Comparison of ENCODE assay signal across 8 cellular contexts in genomic region chr16:67841198-67841815, GRCh38.
A peak's percentile ranks its signal among the peaks of the same experiment; 100 is the strongest.
DNase-seq lines count a peak whose midpoint lies in the region; ATAC-seq and TF ChIP-seq lines count a peak whose summit lies in the region.

No MANE protein-coding gene starts in this region.

- peaks cover 32 to 42% (median 38%) of the 10 kb centered on the region in 10 experiments for H3K4me1 ChIP-seq in BLaER1 treated with 17β-estradiol and CSF1 and Interleukin-3, amounts not matched to agents 10 nM and 100 nM
- peaks cover 38% of the 10 kb centered on the region for H3K4me1 ChIP-seq in effector memory CD4-positive, alpha-beta T cell (ENCODE audit: control insufficient read depth, insufficient read depth, low read length, poor library complexity, severe bottlenecking)

- H3K27ac Mint-ChIP-seq in nephron progenitor cell: peak overlapping the region; percentile 85

- no peaks in the 10 kb centered on the region for H3K36me3 ChIP-seq in BLaER1 treated with 17β-estradiol and CSF1 and Interleukin-3, amounts not matched to agents 10 nM and 100 nM
- no peaks in the 10 kb centered on the region for H3K36me3 ChIP-seq in effector memory CD4-positive, alpha-beta T cell (ENCODE audit: control insufficient read depth, insufficient read depth, low read length)

- no peaks in the 10 kb centered on the region for H3K36me3 Mint-ChIP-seq in nephron progenitor cell (ENCODE audit: low read depth)

- peaks cover 47% of the 10 kb centered on the region for H3K4me1 Mint-ChIP-seq in nephron progenitor cell

- no peaks in the 10 kb centered on the region for H3K9me3 ChIP-seq in BLaER1 treated with 17β-estradiol and CSF1 and Interleukin-3, amounts not matched to agents 10 nM and 100 nM (replicated peaks in 1 of 11)
- H3K9me3 ChIP-seq in effector memory CD4-positive, alpha-beta T cell (ENCODE audit: control insufficient read depth, low read length): no peaks in the 10 kb centered on the region

- H3K27me3 Mint-ChIP-seq in nephron progenitor cell (ENCODE audit: low read depth, poor library complexity): peaks cover 4% of the 10 kb centered on the region

- H3K4me3 Mint-ChIP-seq in nephron progenitor cell: peak overlapping the region; percentile 93

- H3K9ac ChIP-seq in BLaER1 treated with 17β-estradiol and CSF1 and Interleukin-3, amounts not matched to agents 10 nM and 100 nM: peak overlapping the region; percentile 83 to 99 (median 93); a peak in 20 of 22 replicates

- no peak for TF ChIP-seq CTCF in nephron progenitor cell (IDR thresholded peaks at IDR 0.05)

- H3K9me3 Mint-ChIP-seq in nephron progenitor cell: no peaks in the 10 kb centered on the region

- peak overlapping the region in 9 of 11 experiments; percentile 8 to 99 (median 49); a peak in 15 of 22 replicates for H3K4me2 ChIP-seq in BLaER1 treated with 17β-estradiol and CSF1 and Interleukin-3, amounts not matched to agents 10 nM and 100 nM

- H3K27me3 ChIP-seq in BLaER1 treated with 17β-estradiol and CSF1 and Interleukin-3, amounts not matched to agents 10 nM and 100 nM: no peaks in the 10 kb centered on the region
- no peaks in the 10 kb centered on the region for H3K27me3 ChIP-seq in effector memory CD4-positive, alpha-beta T cell (replicated peaks; ENCODE audit: control insufficient read depth, insufficient read depth, low read length, poor library complexity, severe bottlenecking)

- peak overlapping the region in 9 of 10 experiments; percentile 55 to 98 (median 78); a peak in 11 of 20 replicates for H3K4me3 ChIP-seq in BLaER1 treated with 17β-estradiol and CSF1 and Interleukin-3, amounts not matched to agents 10 nM and 100 nM
- H3K4me3 ChIP-seq in effector memory CD4-positive, alpha-beta T cell (ENCODE audit: insufficient read depth, low read depth, low read length, poor library complexity, severe bottlenecking): peak overlapping the region; percentile 86

- H4K20me1 ChIP-seq in BLaER1 treated with 17β-estradiol and CSF1 and Interleukin-3, amounts not matched to agents 10 nM and 100 nM: peaks cover 11 to 36% (median 22%) of the 10 kb centered on the region in 11 experiments; a peak in 18 of 22 replicates

- peak overlapping the region in 10 of 11 experiments; percentile 84 to 94 (median 90); a peak in 17 of 22 replicates for H3K27ac ChIP-seq in BLaER1 treated with 17β-estradiol and CSF1 and Interleukin-3, amounts not matched to agents 10 nM and 100 nM
- H3K27ac ChIP-seq in effector memory CD4-positive, alpha-beta T cell (ENCODE audit: insufficient read depth, low read length, poor library complexity, severe bottlenecking): peak overlapping the region; percentile 95

- peak; percentile 30 for DNase-seq in NCI-H526 treated with DMSO at 0.1 percent for 48 hours (lab: John Stamatoyannopoulos, UW)
- no peak for DNase-seq in effector memory CD4-positive, alpha-beta T cell
- no peak for DNase-seq in nephron progenitor cell
- no peak for DNase-seq in central memory CD4-positive, alpha-beta T cell

- ATAC-seq in GM18517 (IDR thresholded peaks at IDR 0.05; ENCODE audit: unreplicated experiment) (no peak), HG03457 (IDR thresholded peaks at IDR 0.05; ENCODE audit: unreplicated experiment) (no peak), HG02870 (IDR thresholded peaks at IDR 0.05; ENCODE audit: unreplicated experiment) (no peak)
